ENCODE assay signal across 8 cellular contexts in genomic region chr19:13839193-13839937, GRCh38. TPM values are rescaled to one million over a fixed set of nuclear protein-coding genes. Genes with fewer than 3 reads are reported as not detected.
DNase-seq lines count a peak whose midpoint lies in the region; ATAC-seq lines count a peak whose summit lies in the region.

No MANE protein-coding gene starts in this region.

- peak overlapping the region; percentile 96 for H3K4me3 Mint-ChIP-seq in T-helper 17 cell

- no peaks in the 10 kb centered on the region for H3K27me3 Mint-ChIP-seq in T-helper 17 cell

- no peaks in the 10 kb centered on the region for H3K9me3 ChIP-seq in T-helper 17 cell (ENCODE audit: control insufficient read depth, low read length, poor library complexity, severe bottlenecking)

- H3K4me1 Mint-ChIP-seq in T-helper 17 cell = peaks cover 60% of the 10 kb centered on the region

- H3K36me3 Mint-ChIP-seq in T-helper 17 cell (ENCODE audit: low read depth) = peaks cover 7% of the 10 kb centered on the region

- peak overlapping the region; percentile 100 for H3K27ac Mint-ChIP-seq in T-helper 17 cell

- ATAC-seq in HG03442 (IDR thresholded peaks at IDR 0.05; ENCODE audit: unreplicated experiment) = peak; percentile 31
- ATAC-seq in T-helper 17 cell = peak; percentile 16
- ATAC-seq in GM18519 (IDR thresholded peaks at IDR 0.05; ENCODE audit: low FRiP score, unreplicated experiment) = no peak

- peak; percentile 6 for DNase-seq in NCI-H748 (lab: John Stamatoyannopoulos, UW; ENCODE audit: unreplicated experiment)
- no peak for DNase-seq in NCI-H748 treated with DMSO at 0.1 percent for 48 hours (lab: John Stamatoyannopoulos, UW)
- peak; percentile 62 to 80 (median 69) for DNase-seq in T-helper 17 cell
- DNase-seq in amniotic epithelial cell (ENCODE audit: low read depth) = peak; percentile 46
- peak; percentile 11 to 47 for DNase-seq in hippocampal formation (lab: John Stamatoyannopoulos, UW)
- DNase-seq in stimulated activated CD4-positive, alpha-beta T cell treated with anti-CD3 and anti-CD28 coated beads, Interleukin-12 subunit alpha, Interleukin-12 subunit beta, amount 100 ng/mL, for 4 hours = peak; percentile 86

RNA-seq across cellular contexts. Expression of gene NANOS3, which starts 37.6 kb away (rescaled TPM):
- total RNA-seq in T-helper 17 cell = 1 to 10 TPM in 1 of 2 donors, under 1 TPM in 1; 0.60 to 2.6 TPM

RNA-seq across cellular contexts. Expression of gene ZSWIM4, which starts 44.1 kb away (rescaled TPM):
- 1 to 10 TPM; 4.2 to 5.3 TPM for total RNA-seq in T-helper 17 cell
